ENCODE assay signal across 8 cellular contexts in the genomic region with DNA sequence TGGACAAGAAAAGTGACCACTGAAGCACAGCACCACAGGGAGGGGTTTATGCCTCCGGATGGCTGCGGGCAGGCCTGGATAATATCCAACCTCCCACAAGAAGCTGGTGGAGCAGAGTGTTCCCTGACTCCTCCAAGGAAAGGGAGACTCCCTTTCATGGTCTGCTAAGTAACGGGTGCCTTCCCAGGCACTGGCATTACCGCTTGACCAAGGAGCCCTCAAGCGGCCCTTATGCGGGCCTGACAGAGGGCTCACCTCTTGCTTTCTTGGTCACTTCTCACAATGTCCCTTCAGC. TPM values are rescaled to one million over a fixed set of nuclear protein-coding genes. Genes with fewer than 3 reads are reported as not detected.
DNase-seq lines count a peak whose midpoint lies in the region; ATAC-seq and TF ChIP-seq lines count a peak whose summit lies in the region.
"Not testable (repeated sequence)": the region's sequence is repeated elsewhere in the genome, so short reads cannot be mapped to it uniquely, and the experiment has no call there.

No MANE protein-coding gene starts in this region.

- H3K4me3 Mint-ChIP-seq in activated CD8-positive, alpha-beta memory T cell treated with anti-CD3 and anti-CD28 coated beads, Interleukin-2, amount 10 ng/mL, durations not matched to agents 7 days and 5 days = peak overlapping the region; percentile 90
- H3K4me3 Mint-ChIP-seq in glutamatergic neuron (ENCODE audit: unreplicated experiment) = peak overlapping the region; percentile 87

- not testable (repeated sequence) for TF ChIP-seq POLR2A in sigmoid colon (IDR thresholded peaks at IDR 0.05); vagina (IDR thresholded peaks at IDR 0.05)

- H2AFZ ChIP-seq in mammary epithelial cell (ENCODE audit: low read depth, low read length) = peak overlapping the region; percentile 33

- not testable (repeated sequence) for ATAC-seq in Panc1; activated CD8-positive, alpha-beta memory T cell treated with anti-CD3 and anti-CD28 coated beads, Interleukin-2, amount 10 ng/mL, durations not matched to agents 7 days and 5 days

- in situ Hi-C loops in Panc1 (cut with HindIII; ENCODE audit: low pct_unique_long_range_greater_than_20kb, low sequenced_read_pairs) = not testable (repeated sequence)
- in situ Hi-C loops in mammary epithelial cell (cut with MboI; ENCODE audit: low sequenced_read_pairs in 2 of 2) = loop anchor here (5.0 to 25.0 kb wide), 4 partner anchors 166 to 654 kb away; partner anchors contain the start of genes ZNF561 (in 2 of the 2), OR7G3 (in 1 of the 2), ZNF317 (in 1 of the 2) and ZNF699 (in 1 of the 2)

- H3K4me3 ChIP-seq in GM06990 (replicated peaks; ENCODE audit: low read depth, low read length) (peak overlapping the region; percentile 77), Panc1 (ENCODE audit: low read depth in 2 of 2, low read length in 2 of 2) (peak overlapping the region; percentile 30 to 42), mammary epithelial cell (replicated peaks in 1 of 3; ENCODE audit: insufficient read depth in 1 of 3, low read depth in 2 of 3, low read length in 3 of 3) (peak overlapping the region; percentile 34 to 82 (median 49)), sigmoid colon (peak overlapping the region in 3 of 4 donors; percentile 61 to 86 (median 68)), vagina (peak overlapping the region in 1 of 2 donors; percentile 68)
- not testable (repeated sequence) for H3K4me3 ChIP-seq in muscle layer of duodenum (ENCODE audit: low read depth in 1 of 2, low read length in 2 of 2)

- CTCF ChIA-PET in Panc1 (lab: Charles Lee) = interaction anchor here (0.6 to 0.7 kb wide), 3 partner anchors 234 to 347 kb away, joined by 4 to 12 read pairs (median 8); no protein-coding TSS in a partner anchor
- CTCF ChIA-PET in activated CD8-positive, alpha-beta memory T cell treated with anti-CD3 and anti-CD28 coated beads, Interleukin-2, amount 10 ng/mL, durations not matched to agents 7 days and 5 days (lab: Charles Lee) = interaction anchor here (1.0 to 1.8 kb wide), 2 partner anchors 8 to 165 kb away, joined by 3 to 8 read pairs; no protein-coding TSS in a partner anchor
- CTCF ChIA-PET in mammary epithelial cell (lab: Charles Lee; ENCODE audit: low non-redundant PET) = not testable (repeated sequence)

- not testable (repeated sequence) for H3K9ac ChIP-seq in mammary epithelial cell (ENCODE audit: insufficient read depth, low read length)

- H3K27me3 Mint-ChIP-seq in activated CD8-positive, alpha-beta memory T cell treated with anti-CD3 and anti-CD28 coated beads, Interleukin-2, amount 10 ng/mL, durations not matched to agents 7 days and 5 days; glutamatergic neuron (ENCODE audit: unreplicated experiment): not testable (repeated sequence)

- H3K27me3 ChIP-seq in GM06990 (replicated peaks; ENCODE audit: control insufficient read depth, insufficient read depth, low read length); Panc1 (ENCODE audit: control insufficient read depth, insufficient read depth, low read length); mammary epithelial cell (ENCODE audit: insufficient read depth, low read length); muscle layer of duodenum (ENCODE audit: low read depth, low read length); sigmoid colon; vagina: not testable (repeated sequence)

- H3K36me3 Mint-ChIP-seq in activated CD8-positive, alpha-beta memory T cell treated with anti-CD3 and anti-CD28 coated beads, Interleukin-2, amount 10 ng/mL, durations not matched to agents 7 days and 5 days; glutamatergic neuron (ENCODE audit: unreplicated experiment): not testable (repeated sequence)

- intact Hi-C loops in Panc1 (cut with micrococcal nuclease; ENCODE audit: unreplicated experiment) = loop anchor here (10.0 kb wide), 1 partner anchor 206 kb away; the partner anchor contains the start of gene ZNF121
- intact Hi-C loops in mammary epithelial cell (cut with micrococcal nuclease) = loop anchor here (2.0 to 10.0 kb wide), 2 partner anchors 116 to 356 kb away; partner anchors contain the start of genes ZNF266 and ZNF562
- intact Hi-C loops in sigmoid colon (cut with DNase I) = loop anchor here (2.0 to 5.0 kb wide), 3 partner anchors 170 to 254 kb away; partner anchors contain the start of genes ZNF426 and ZNF561
- intact Hi-C loops in vagina (cut with DNase I) = loop anchor here (5.0 kb wide), 1 partner anchor 959 kb away; the partner anchor contains the start of genes MBD3L1 and ZNF558

- H3K9me3 Mint-ChIP-seq in activated CD8-positive, alpha-beta memory T cell treated with anti-CD3 and anti-CD28 coated beads, Interleukin-2, amount 10 ng/mL, durations not matched to agents 7 days and 5 days (ENCODE audit: low read depth); glutamatergic neuron (ENCODE audit: unreplicated experiment): not testable (repeated sequence)

- peaks cover 27% of the 10 kb centered on the region for H3K4me1 Mint-ChIP-seq in activated CD8-positive, alpha-beta memory T cell treated with anti-CD3 and anti-CD28 coated beads, Interleukin-2, amount 10 ng/mL, durations not matched to agents 7 days and 5 days
- H3K4me1 Mint-ChIP-seq in glutamatergic neuron (ENCODE audit: low read depth, unreplicated experiment) = not testable (repeated sequence)

- POLR2A ChIA-PET in Panc1 (lab: Charles Lee) = not testable (repeated sequence)

- not testable (repeated sequence) for H3K36me3 ChIP-seq in GM06990 (ENCODE audit: control insufficient read depth, insufficient read depth, low read length); Panc1 (ENCODE audit: control insufficient read depth, insufficient read depth, low read length); mammary epithelial cell (ENCODE audit: insufficient read depth, low read length); muscle layer of duodenum (ENCODE audit: control insufficient read depth in 1 of 2, insufficient read depth in 2 of 2, low read length in 2 of 2); sigmoid colon; vagina

- BruUV-seq in Panc1 (replicated peaks; lab: Mats Ljungman, UMichigan); mammary epithelial cell (replicated peaks; lab: Mats Ljungman, UMichigan): not testable (repeated sequence)

- H3K4me2 ChIP-seq in mammary epithelial cell (ENCODE audit: insufficient read depth, low read depth, low read length) = peak overlapping the region; percentile 61

- not testable (repeated sequence) for TF ChIP-seq CTCF in GM06990 (IDR thresholded peaks at IDR 0.05; ENCODE audit: insufficient read depth, low read length, poor library complexity, severe bottlenecking); Panc1 (IDR thresholded peaks at IDR 0.05); mammary epithelial cell (conservative IDR thresholded peaks at IDR 0.05 in 1 of 2, IDR thresholded peaks at IDR 0.05 in 1 of 2; ENCODE audit: extremely low read depth in 1 of 2, insufficient read depth in 1 of 2, low read depth in 1 of 2, low read length in 2 of 2); glutamatergic neuron (IDR thresholded peaks at IDR 0.05; ENCODE audit: partially characterized antibody, unreplicated experiment); sigmoid colon (IDR thresholded peaks at IDR 0.05); vagina (IDR thresholded peaks at IDR 0.05)

- DNase-seq in GM06990 (ENCODE audit: extremely low read depth, insufficient read length); Panc1 (ENCODE audit: low read depth, low spot score); activated CD8-positive, alpha-beta memory T cell treated with anti-CD3 and anti-CD28 coated beads, Interleukin-2, amount 10 ng/mL, durations not matched to agents 7 days and 5 days; mammary epithelial cell; glutamatergic neuron; vagina (ENCODE audit: extremely low spot score in 2 of 2): not testable (repeated sequence)
- DNase-seq in sigmoid colon = peak; percentile 71

- dilution Hi-C loops in mammary epithelial cell (cut with HindIII; ENCODE audit: low sequenced_read_pairs) = not testable (repeated sequence)

- not testable (repeated sequence) for H4K20me1 ChIP-seq in mammary epithelial cell (ENCODE audit: insufficient read depth, low read length)

- 35% methylated on average over 4 of the region's 6 CpGs for WGBS in mammary epithelial cell (ENCODE audit: low coverage, missing lambda C conversion rate)
- 86 to 91% methylated on average over 6 of the region's 6 CpGs for WGBS in sigmoid colon, 2 donors

- H3K27ac Mint-ChIP-seq in activated CD8-positive, alpha-beta memory T cell treated with anti-CD3 and anti-CD28 coated beads, Interleukin-2, amount 10 ng/mL, durations not matched to agents 7 days and 5 days = peak overlapping the region; percentile 40
- not testable (repeated sequence) for H3K27ac Mint-ChIP-seq in glutamatergic neuron (ENCODE audit: unreplicated experiment)

- not testable (repeated sequence) for H3K27ac ChIP-seq in Panc1 (ENCODE audit: low read length)
- H3K27ac ChIP-seq in mammary epithelial cell (ENCODE audit: insufficient read depth, low read depth, low read length) (peak overlapping the region; percentile 29), muscle layer of duodenum (ENCODE audit: low read length) (peak overlapping the region; percentile 31), sigmoid colon (peak overlapping the region; percentile 90 to 99 (median 96)), vagina (peak overlapping the region; percentile 93)

- H3K9me3 ChIP-seq in Panc1 (ENCODE audit: control insufficient read depth, insufficient read depth, low read depth, low read length); mammary epithelial cell (replicated peaks; ENCODE audit: insufficient read depth, low read length); muscle layer of duodenum (ENCODE audit: control insufficient read depth in 1 of 2, low read length in 2 of 2); sigmoid colon; vagina: not testable (repeated sequence)

- not testable (repeated sequence) for TF ChIP-seq EP300 in sigmoid colon (IDR thresholded peaks at IDR 0.05)

- H3K79me2 ChIP-seq in mammary epithelial cell (ENCODE audit: insufficient read depth, low read length) = not testable (repeated sequence)

- H3K4me1 ChIP-seq in Panc1 (ENCODE audit: control insufficient read depth, insufficient read depth, low read length); mammary epithelial cell (ENCODE audit: insufficient read depth, low read length); muscle layer of duodenum (ENCODE audit: control insufficient read depth in 1 of 2, insufficient read depth in 2 of 2, low read length in 2 of 2): not testable (repeated sequence)
- H3K4me1 ChIP-seq in sigmoid colon (peaks cover 0 to 33% (median 22%) of the 10 kb centered on the region in 4 donors), vagina (peaks cover 15% of the 10 kb centered on the region)

RNA-seq across cellular contexts. Expression of gene ZNF846, which starts 22.5 kb away (rescaled TPM):
- total RNA-seq in Panc1 (2021; ENCODE audit: unreplicated experiment) (10.2 TPM), mammary epithelial cell (10 to 100 TPM; 10.1 to 13.0 TPM), glutamatergic neuron (ENCODE audit: unreplicated experiment) (19.0 TPM), sigmoid colon (10 to 100 TPM; 15.8 to 48.7 (median 23.7) TPM), vagina (12.8 TPM)
- polyA plus RNA-seq in Panc1 (2012; ENCODE audit: insufficient read length) = 8.8 TPM
- total RNA-seq in activated CD8-positive, alpha-beta memory T cell treated with anti-CD3 and anti-CD28 coated beads, Interleukin-2, amount 10 ng/mL, durations not matched to agents 7 days and 5 days = 1 to 10 TPM; 6.0 to 9.6 TPM
- polyA plus RNA-seq in mammary epithelial cell (2.5 TPM), sigmoid colon (1 to 10 TPM; 3.6 to 6.7 (median 4.6) TPM)
- 1.3 TPM for polyA minus RNA-seq in mammary epithelial cell

RNA-seq across cellular contexts. Expression of gene FBXL12, which starts 27.9 kb away (rescaled TPM):
- 29.2 TPM for total RNA-seq in Panc1 (2021; ENCODE audit: unreplicated experiment)
- polyA plus RNA-seq in Panc1 (2012; ENCODE audit: insufficient read length) = 33.3 TPM
- total RNA-seq in activated CD8-positive, alpha-beta memory T cell treated with anti-CD3 and anti-CD28 coated beads, Interleukin-2, amount 10 ng/mL, durations not matched to agents 7 days and 5 days = 10 to 100 TPM; 27.3 to 30.8 TPM
- 10 to 100 TPM; 16.3 to 28.3 TPM for total RNA-seq in mammary epithelial cell
- polyA plus RNA-seq in mammary epithelial cell = 17.4 TPM
- 16.2 TPM for polyA minus RNA-seq in mammary epithelial cell
- total RNA-seq in glutamatergic neuron (ENCODE audit: unreplicated experiment) = 43.0 TPM
- total RNA-seq in sigmoid colon = 10 to 100 TPM; 18.3 to 31.9 (median 26.6) TPM
- polyA plus RNA-seq in sigmoid colon = 10 to 100 TPM; 14.8 to 22.4 (median 18.6) TPM
- total RNA-seq in vagina = 39.8 TPM

RNA-seq across cellular contexts. Expression of gene UBL5, which starts 36.7 kb away (rescaled TPM):
- total RNA-seq in Panc1 (2021; ENCODE audit: unreplicated experiment) (379 TPM), mammary epithelial cell (100 to 1,000 TPM; 125 to 305 TPM), glutamatergic neuron (ENCODE audit: unreplicated experiment) (324 TPM), sigmoid colon (100 to 1,000 TPM; 518 to 900 (median 674) TPM), vagina (269 TPM)
- 631 TPM for polyA plus RNA-seq in Panc1 (2012; ENCODE audit: insufficient read length)
- total RNA-seq in activated CD8-positive, alpha-beta memory T cell treated with anti-CD3 and anti-CD28 coated beads, Interleukin-2, amount 10 ng/mL, durations not matched to agents 7 days and 5 days = 100 to 1,000 TPM; 354 to 362 TPM
- polyA plus RNA-seq in mammary epithelial cell (819 TPM), sigmoid colon (1,000 to 10,000 TPM in 2 of 3 donors, 100 to 1,000 TPM in 1; 532 to 1,128 (median 1,056) TPM)
- 55.2 TPM for polyA minus RNA-seq in mammary epithelial cell

RNA-seq across cellular contexts. Expression of gene PIN1, which starts 44.1 kb away (rescaled TPM):
- total RNA-seq in Panc1 (2021; ENCODE audit: unreplicated experiment) (102 TPM), mammary epithelial cell (10 to 100 TPM; 50.3 to 77.4 TPM), glutamatergic neuron (ENCODE audit: unreplicated experiment) (110 TPM), sigmoid colon (100 to 1,000 TPM in 3 of 4 donors, 10 to 100 TPM in 1; 77.5 to 149 (median 142) TPM), vagina (73.4 TPM)
- 114 TPM for polyA plus RNA-seq in Panc1 (2012; ENCODE audit: insufficient read length)
- total RNA-seq in activated CD8-positive, alpha-beta memory T cell treated with anti-CD3 and anti-CD28 coated beads, Interleukin-2, amount 10 ng/mL, durations not matched to agents 7 days and 5 days = 100 to 1,000 TPM; 103 to 116 TPM
- polyA plus RNA-seq in mammary epithelial cell (74.0 TPM), sigmoid colon (100 to 1,000 TPM in 2 of 3 donors, 10 to 100 TPM in 1; 87.4 to 122 (median 117) TPM)
- 23.3 TPM for polyA minus RNA-seq in mammary epithelial cell
